In the genomic region with DNA sequence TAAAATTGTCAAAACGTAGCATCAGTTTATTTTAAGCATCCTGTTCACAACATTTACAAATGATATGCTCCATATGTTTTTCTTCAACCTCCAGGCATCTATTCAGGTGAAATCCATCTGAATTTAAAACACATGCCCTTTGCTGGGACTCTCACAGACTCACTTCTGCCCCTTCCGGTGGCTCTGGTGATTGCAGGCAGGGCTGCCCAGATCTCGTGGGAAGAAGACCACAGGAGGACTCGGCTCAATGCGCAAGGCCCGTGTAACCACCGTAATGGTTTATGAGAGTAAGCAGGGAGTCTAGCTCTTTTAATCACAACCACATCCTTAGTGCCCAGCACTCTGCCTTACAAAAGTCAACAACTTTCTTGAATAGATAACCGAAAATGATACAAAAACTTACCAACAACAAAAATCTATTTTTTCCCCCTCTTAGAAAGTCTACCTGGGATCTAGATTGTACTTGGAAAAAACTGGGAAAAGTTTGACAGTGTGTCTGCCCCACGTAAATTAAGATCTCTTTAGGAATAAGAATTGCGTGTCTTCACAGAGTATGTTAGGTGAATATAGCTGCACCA, we compare ENCODE assay signal across 8 cellular contexts.
DNase-seq lines count a peak whose midpoint lies in the region; ATAC-seq, FAIRE-seq and TF ChIP-seq lines count a peak whose summit lies in the region.

No MANE protein-coding gene starts in this region.

- no peaks in the 10 kb centered on the region for H3F3A ChIP-seq in SK-N-SH (replicated peaks; ENCODE audit: insufficient read depth)

- H3K79me2 ChIP-seq in SK-N-SH (ENCODE audit: insufficient read depth) (no peaks in the 10 kb centered on the region), GM12878 (ENCODE audit: control insufficient read depth, insufficient read depth, low read length) (no peaks in the 10 kb centered on the region)

- SMC1A ChIA-PET in GM12878 (lab: Charles Lee; ENCODE audit: uncharacterized antibody, unreplicated experiment): interaction anchor here (0.7 to 2.4 kb wide), 5 partner anchors 48 to 1797 kb away, joined by 3 to 9 read pairs (median 4); no protein-coding TSS in a partner anchor

- CTCF ChIA-PET in SK-N-SH (lab: Yijun Ruan, JAX) (interaction anchor here (1.1 to 1.6 kb wide), 2 partner anchors 14 to 15 kb away, joined by 3 to 4 read pairs; no protein-coding TSS in a partner anchor), GM12878 (lab: Yijun Ruan, JAX) (interaction anchor here (1.5 to 1.6 kb wide), 3 partner anchors 17 to 19 kb away, joined by 3 to 5 read pairs (median 3); no protein-coding TSS in a partner anchor)

- WGBS in SK-N-SH (ENCODE audit: low lambda C conversion rate): 53% methylated on average over 10 of the region's 10 CpGs
- WGBS in GM12878 (ENCODE audit: insufficient coverage, insufficient replicate concordance, low lambda C conversion rate, missing lambda C conversion rate): 40% methylated on average over 10 of the region's 10 CpGs

- H3K9me3 ChIP-seq in SK-N-SH (no peaks in the 10 kb centered on the region), GM12878 (replicated peaks; ENCODE audit: control insufficient read depth, insufficient read depth, low read length) (no peaks in the 10 kb centered on the region; the same call in 2 of the 3 replicates)

- no peaks in the 10 kb centered on the region for H3K9me2 ChIP-seq in SK-N-SH

- H3K4me3 ChIP-seq in SK-N-SH (ENCODE audit: low read depth in 2 of 2, low read length in 1 of 2) (no peak overlapping the region), GM12878 (no peak overlapping the region)

- H2AFZ ChIP-seq in SK-N-SH (ENCODE audit: low read depth) (no peak overlapping the region), GM12878 (ENCODE audit: control insufficient read depth, low read depth, low read length) (no peak overlapping the region)

- no peak overlapping the region for H3K4me2 ChIP-seq in SK-N-SH
- H3K4me2 ChIP-seq in GM12878 (ENCODE audit: control insufficient read depth, insufficient read depth): no peak overlapping the region

- no peaks in the 10 kb centered on the region for H4K20me1 ChIP-seq in SK-N-SH (ENCODE audit: insufficient read depth)
- H4K20me1 ChIP-seq in GM12878 (ENCODE audit: control insufficient read depth, insufficient read depth): no peaks in the 10 kb centered on the region

- no peak for TF ChIP-seq POLR2A in GM12878 (IDR thresholded peaks at IDR 0.05; ENCODE audit: low read depth, low read length)

- H3K27me3 ChIP-seq in SK-N-SH (ENCODE audit: insufficient read depth): no peaks in the 10 kb centered on the region
- H3K27me3 ChIP-seq in GM12878 (replicated peaks in 1 of 2; ENCODE audit: control insufficient read depth in 2 of 2, insufficient read depth in 2 of 2, low read length in 1 of 2): no peaks in the 10 kb centered on the region

- H3K36me3 ChIP-seq in SK-N-SH (replicated peaks in 1 of 2; ENCODE audit: control insufficient read depth in 1 of 2, insufficient read depth in 2 of 2, low read length in 1 of 2) (peaks cover 0 to 3% of the 10 kb centered on the region in 2 experiments), GM12878 (ENCODE audit: control insufficient read depth in 2 of 2, insufficient read depth in 2 of 2, low read length in 1 of 2) (no peaks in the 10 kb centered on the region; a peak in 1 of 4 replicates)

- BruUV-seq in GM12878 (replicated peaks; lab: Mats Ljungman, UMichigan): no TSS peak

- no peak overlapping the region for H3K9ac ChIP-seq in SK-N-SH
- H3K9ac ChIP-seq in GM12878 (ENCODE audit: control insufficient read depth, insufficient read depth, low read length): no peak overlapping the region

- no peak overlapping the region for H3K27ac ChIP-seq in SK-N-SH (ENCODE audit: low read depth in 2 of 2, low read length in 1 of 2)
- no peak overlapping the region for H3K27ac ChIP-seq in GM12878 (ENCODE audit: control insufficient read depth, insufficient read depth)

- TF ChIP-seq CTCF in SK-N-SH (IDR thresholded peaks at IDR 0.05) (peak; percentile 70), GM12878 (IDR thresholded peaks at IDR 0.05 in 2 of 3, conservative IDR thresholded peaks at IDR 0.05 in 1 of 3; ENCODE audit: control insufficient read depth in 2 of 3, extremely low read depth in 1 of 3, insufficient read depth in 1 of 3, low read depth in 3 of 3, low read length in 3 of 3) (peak; percentile 65 to 87 (median 75))

- TF ChIP-seq EP300 in SK-N-SH (IDR thresholded peaks at IDR 0.05; ENCODE audit: borderline replicate concordance in 1 of 2, low read depth in 1 of 2, low read length in 1 of 2) (no peak), GM12878 (IDR thresholded peaks at IDR 0.05; ENCODE audit: borderline replicate concordance in 1 of 2, control insufficient read depth in 1 of 2, low read depth in 2 of 2, low read length in 2 of 2) (peak in 1 of 2 experiments; percentile 41; a peak in 1 of 4 replicates)

- FAIRE-seq in GM12878 (lab: Jason Lieb, UNC): peak; percentile 76

- no peak for ATAC-seq in Right ventricle myocardium inferior
- peak; percentile 59 for ATAC-seq in HG03460 (IDR thresholded peaks at IDR 0.05; ENCODE audit: unreplicated experiment)
- peak; percentile 100 for ATAC-seq in GM12878

- intact Hi-C loops in Right ventricle myocardium inferior (cut with DNase I): no loop called here
- intact Hi-C loops in cardiac septum (cut with DNase I): no loop called here
- intact Hi-C loops in GM12878 (cut with micrococcal nuclease; ENCODE audit: unreplicated experiment): loop anchor here (5.0 to 10.0 kb wide), 5 partner anchors 79 to 449 kb away; no protein-coding TSS in a partner anchor

- RAD21 ChIA-PET in GM12878 (lab: Charles Lee; ENCODE audit: unreplicated experiment): interaction anchor here (0.6 kb wide), 1 partner anchor 779 kb away, joined by 3 read pairs; no protein-coding TSS in a partner anchor

- H3K4me1 ChIP-seq in SK-N-SH (ENCODE audit: control insufficient read depth in 1 of 2, insufficient read depth in 2 of 2, low read depth in 1 of 2, low read length in 1 of 2) (no peaks in the 10 kb centered on the region; a peak in 1 of 4 replicates), GM12878 (ENCODE audit: control insufficient read depth, insufficient read depth, low read length) (no peaks in the 10 kb centered on the region)

- TF ChIP-seq RAD21 in SK-N-SH (IDR thresholded peaks at IDR 0.05; ENCODE audit: low read length) (peak; percentile 61), GM12878 (IDR thresholded peaks at IDR 0.05; ENCODE audit: insufficient read depth, low read depth, low read length) (peak; percentile 50)

- DNase-seq in Right ventricle myocardium inferior (ENCODE audit: missing footprints) (peak; percentile 65), cardiac septum (ENCODE audit: low spot score) (no peak), SK-N-SH (peak; percentile 46), GM12878 (ENCODE audit: low read depth, low spot score) (peak; percentile 63), kidney tubule cell (ENCODE audit: low spot score) (peak; percentile 47), GF-D8 (lab: John Stamatoyannopoulos, UW) (no peak)
- peak; percentile 32 to 46 for DNase-seq in stimulated activated CD8-positive, alpha-beta memory T cell treated with anti-CD3 and anti-CD28 coated beads, Interleukin-2, amount 100 ng/mL, for 48 hours (ENCODE audit: low read depth in 2 of 2)

- POLR2A ChIA-PET in SK-N-SH (lab: Yijun Ruan, JAX): no interaction called here
- POLR2A ChIA-PET in GM12878 (lab: Charles Lee): no interaction called here

- in situ Hi-C loops in GM12878 (cut with MboI): no loop called here

TF ChIP-seq in SK-N-SH, 30 proteins besides CTCF, POLR2A, EP300 and RAD21:
- TF ChIP-seq, protein P1, sequence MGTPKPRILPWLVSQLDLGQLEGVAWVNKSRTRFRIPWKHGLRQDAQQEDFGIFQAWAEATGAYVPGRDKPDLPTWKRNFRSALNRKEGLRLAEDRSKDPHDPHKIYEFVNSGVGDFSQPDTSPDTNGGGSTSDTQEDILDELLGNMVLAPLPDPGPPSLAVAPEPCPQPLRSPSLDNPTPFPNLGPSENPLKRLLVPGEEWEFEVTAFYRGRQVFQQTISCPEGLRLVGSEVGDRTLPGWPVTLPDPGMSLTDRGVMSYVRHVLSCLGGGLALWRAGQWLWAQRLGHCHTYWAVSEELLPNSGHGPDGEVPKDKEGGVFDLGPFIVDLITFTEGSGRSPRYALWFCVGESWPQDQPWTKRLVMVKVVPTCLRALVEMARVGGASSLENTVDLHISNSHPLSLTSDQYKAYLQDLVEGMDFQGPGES (IDR thresholded peaks at IDR 0.05; ENCODE audit: low read depth, low read length): no peak
- TF ChIP-seq CHD2 (IDR thresholded peaks at IDR 0.05; ENCODE audit: low read length, partially characterized antibody): peak; percentile 65

TF ChIP-seq in GM12878, 131 proteins besides CTCF, POLR2A, EP300 and RAD21 (continues in another document):
- peak; percentile 69; the same call in 1 of the 2 replicates for TF ChIP-seq MTA2 (IDR thresholded peaks at IDR 0.05; ENCODE audit: low read depth)
- TF ChIP-seq RUNX3 (IDR thresholded peaks at IDR 0.05; ENCODE audit: low read length): 0 out of 2 replicates have a peak, but pooled peaks have one; percentile 7
- TF ChIP-seq LARP7 (IDR thresholded peaks at IDR 0.05): no peak
- TF ChIP-seq KLF5 (IDR thresholded peaks at IDR 0.05; ENCODE audit: partially characterized antibody): no peak
- TF ChIP-seq IKZF1 (conservative IDR thresholded peaks at IDR 0.05): peak; percentile 33; the same call in 1 of the 2 replicates
- peak; percentile 28; the same call in 1 of the 2 replicates for TF ChIP-seq ATF7 (IDR thresholded peaks at IDR 0.05; ENCODE audit: low read depth)
- TF ChIP-seq, protein P1 (IDR thresholded peaks at IDR 0.05): no peak
- TF ChIP-seq IKZF2 (IDR thresholded peaks at IDR 0.05): peak; percentile 44 to 62; a peak in 3 of 4 replicates

Comparison
In these comparisons a context has a peak if more than half of its experiments do, and no peak if none do; other contexts are left out.
1. DNase-seq: peak in Right ventricle myocardium inferior (single experiment), SK-N-SH (single experiment), GM12878 (single experiment), kidney tubule cell (single experiment) and stimulated activated CD8-positive, alpha-beta memory T cell treated with anti-CD3 and anti-CD28 coated beads, Interleukin-2, amount 100 ng/mL, for 48 hours (2 of 2); none in cardiac septum (single experiment) and GF-D8 (single experiment).